20 cellular contexts compared by ENCODE assay signal in genomic region chr1:29712275-29712633, GRCh38.
DNase-seq lines count a peak whose midpoint lies in the region; ATAC-seq and TF ChIP-seq lines count a peak whose summit lies in the region.
"Had no signal": no experiment of that assay in that cellular context is flagged by ENCODE, and none has a peak within 500 bp of the region (broad histone marks: within the 10 kb centered on the region; RNA-seq: fewer than 3 reads in every experiment).

No MANE protein-coding gene starts in this region.

- H3K79me2 ChIP-seq in mesendoderm (ENCODE audit: control insufficient read depth, insufficient read depth, low read length) = no peaks in the 10 kb centered on the region

- H3K27me3 Mint-ChIP-seq in activated CD8-positive, alpha-beta T cell treated with anti-CD3 and anti-CD28 coated beads, Interleukin-2, amount 10 ng/mL, durations not matched to agents 7 days and 5 days (ENCODE audit: low read depth) = no peaks in the 10 kb centered on the region
- H3K27me3 Mint-ChIP-seq in activated CD8-positive, alpha-beta T cell treated with anti-CD3 and anti-CD28 coated beads for 36 hours = peaks cover 23% of the 10 kb centered on the region
- peaks cover 4% of the 10 kb centered on the region; the same call in 1 of the 2 replicates for H3K27me3 Mint-ChIP-seq in HFFc6 (ENCODE audit: insufficient read depth)
- H3K27me3 Mint-ChIP-seq in activated CD4-positive, alpha-beta memory T cell treated with anti-CD3 and anti-CD28 coated beads, Interleukin-2, amount 10 ng/mL, durations not matched to agents 7 days and 5 days = no peaks in the 10 kb centered on the region

- H3K18ac ChIP-seq in mesendoderm (ENCODE audit: low read length) = no peak overlapping the region

- no peak overlapping the region for H3K4me2 ChIP-seq in mesendoderm (ENCODE audit: low read length)

- TF ChIP-seq CTCF in activated CD8-positive, alpha-beta T cell treated with anti-CD3 and anti-CD28 coated beads for 36 hours (IDR thresholded peaks at IDR 0.05) = no peak
- TF ChIP-seq CTCF in HFFc6 (IDR thresholded peaks at IDR 0.05) = no peak

- H3K27ac ChIP-seq in muscle layer of duodenum (ENCODE audit: low read length) = peak overlapping the region; percentile 26
- no peak overlapping the region for H3K27ac ChIP-seq in mesendoderm (ENCODE audit: low read depth, low read length)
- H3K27ac ChIP-seq: gastrocnemius medialis, Peyer's patch, tibial nerve had no signal

- no peak overlapping the region for H4K5ac ChIP-seq in mesendoderm (ENCODE audit: low read length)

- peak; percentile 27 for ATAC-seq in activated CD8-positive, alpha-beta T cell treated with anti-CD3 and anti-CD28 coated beads, Interleukin-2, amount 10 ng/mL, durations not matched to agents 7 days and 5 days
- ATAC-seq in activated CD8-positive, alpha-beta T cell treated with anti-CD3 and anti-CD28 coated beads for 36 hours = no peak
- no peak for ATAC-seq in GM21717 (IDR thresholded peaks at IDR 0.05; ENCODE audit: unreplicated experiment)
- ATAC-seq: CD8-positive, alpha-beta T cell; gastrocnemius medialis; left colon; mucosa of descending colon had no signal

- CTCF ChIA-PET in activated CD8-positive, alpha-beta T cell treated with anti-CD3 and anti-CD28 coated beads, Interleukin-2, amount 10 ng/mL, durations not matched to agents 7 days and 5 days (lab: Charles Lee) = no interaction called here
- CTCF ChIA-PET in activated CD8-positive, alpha-beta T cell treated with anti-CD3 and anti-CD28 coated beads for 36 hours (lab: Charles Lee) = no interaction called here
- CTCF ChIA-PET in activated CD4-positive, alpha-beta memory T cell treated with anti-CD3 and anti-CD28 coated beads, Interleukin-2, amount 10 ng/mL, durations not matched to agents 7 days and 5 days (lab: Charles Lee) = interaction anchor here (1.0 kb wide), 1 partner anchor 9 kb away, joined by 3 read pairs; no protein-coding TSS in a partner anchor

- H3K9me3 ChIP-seq in muscle layer of duodenum (ENCODE audit: control insufficient read depth in 1 of 2, low read length in 2 of 2) = no peaks in the 10 kb centered on the region
- H3K9me3 ChIP-seq: gastrocnemius medialis, mucosa of descending colon, Peyer's patch had no signal

- WGBS in mesendoderm (ENCODE audit: extremely low coverage, insufficient coverage, low lambda C conversion rate) = no CpG with 5 or more reads among the region's 4 CpGs

- peaks cover 38% of the 10 kb centered on the region for H3K4me1 Mint-ChIP-seq in activated CD8-positive, alpha-beta T cell treated with anti-CD3 and anti-CD28 coated beads, Interleukin-2, amount 10 ng/mL, durations not matched to agents 7 days and 5 days (ENCODE audit: low read depth)
- peaks cover 20% of the 10 kb centered on the region for H3K4me1 Mint-ChIP-seq in activated CD8-positive, alpha-beta T cell treated with anti-CD3 and anti-CD28 coated beads for 36 hours (ENCODE audit: low read depth)
- peaks cover 50% of the 10 kb centered on the region for H3K4me1 Mint-ChIP-seq in HFFc6 (ENCODE audit: low read depth)
- peaks cover 52% of the 10 kb centered on the region for H3K4me1 Mint-ChIP-seq in activated CD4-positive, alpha-beta memory T cell treated with anti-CD3 and anti-CD28 coated beads, Interleukin-2, amount 10 ng/mL, durations not matched to agents 7 days and 5 days

- H3K79me1 ChIP-seq in mesendoderm (ENCODE audit: low read length) = no peaks in the 10 kb centered on the region

- no peak overlapping the region for H2BK120ac ChIP-seq in mesendoderm (ENCODE audit: low read depth, low read length)

- no peaks in the 10 kb centered on the region for H3K36me3 ChIP-seq in muscle layer of duodenum (ENCODE audit: control insufficient read depth in 1 of 2, insufficient read depth in 2 of 2, low read length in 2 of 2)
- no peaks in the 10 kb centered on the region for H3K36me3 ChIP-seq in mesendoderm (ENCODE audit: control insufficient read depth, insufficient read depth, low read length)
- H3K36me3 ChIP-seq: gastrocnemius medialis, Peyer's patch, tibial nerve had no signal

- H4K8ac ChIP-seq in mesendoderm (ENCODE audit: low read depth, low read length) = no peak overlapping the region

- no peaks in the 10 kb centered on the region for H3K36me3 Mint-ChIP-seq in activated CD8-positive, alpha-beta T cell treated with anti-CD3 and anti-CD28 coated beads, Interleukin-2, amount 10 ng/mL, durations not matched to agents 7 days and 5 days (ENCODE audit: low read depth)
- no peaks in the 10 kb centered on the region for H3K36me3 Mint-ChIP-seq in activated CD8-positive, alpha-beta T cell treated with anti-CD3 and anti-CD28 coated beads for 36 hours (ENCODE audit: low read depth)
- H3K36me3 Mint-ChIP-seq in HFFc6 (ENCODE audit: low read depth) = no peaks in the 10 kb centered on the region
- peaks cover 3% of the 10 kb centered on the region for H3K36me3 Mint-ChIP-seq in activated CD4-positive, alpha-beta memory T cell treated with anti-CD3 and anti-CD28 coated beads, Interleukin-2, amount 10 ng/mL, durations not matched to agents 7 days and 5 days (ENCODE audit: low read depth)
- H3K36me3 Mint-ChIP-seq: CD8-positive, alpha-beta T cell; stimulated activated naive B cell treated with anti-CD40 and anti-IgM and Interleukin-4, amounts not matched to agents 10 μg/mL and 1 μg/mL and 100 μg/mL, for 72 hours had no signal

- no peak overlapping the region for H3K4me3 ChIP-seq in muscle layer of duodenum (ENCODE audit: low read depth in 1 of 2, low read length in 2 of 2)
- no peak overlapping the region for H3K4me3 ChIP-seq in mesendoderm (ENCODE audit: low read length)
- H3K4me3 ChIP-seq: gastrocnemius medialis, mucosa of descending colon, Peyer's patch, tibial nerve had no signal

- H3K56ac ChIP-seq in mesendoderm (ENCODE audit: low read length) = no peak overlapping the region

- intact Hi-C loops in activated CD8-positive, alpha-beta T cell treated with anti-CD3 and anti-CD28 coated beads for 36 hours (cut with micrococcal nuclease) = no loop called here

- no peak overlapping the region for H2AK5ac ChIP-seq in mesendoderm (ENCODE audit: low read length)

- no peak overlapping the region for H3K23ac ChIP-seq in mesendoderm (ENCODE audit: low read length)

- H3K9ac ChIP-seq in mesendoderm (ENCODE audit: low read length) = no peak overlapping the region

- H3K27me3 ChIP-seq in muscle layer of duodenum (ENCODE audit: low read depth, low read length) (no peaks in the 10 kb centered on the region), mesendoderm (ENCODE audit: insufficient read depth, low read length, poor library complexity) (no peaks in the 10 kb centered on the region)
- H3K27me3 ChIP-seq: gastrocnemius medialis, Peyer's patch had no signal

- no peak overlapping the region for H2BK15ac ChIP-seq in mesendoderm (replicated peaks; ENCODE audit: low read depth)

- DNase-seq in activated CD8-positive, alpha-beta T cell treated with anti-CD3 and anti-CD28 coated beads, Interleukin-2, amount 10 ng/mL, durations not matched to agents 7 days and 5 days = no peak
- no peak for DNase-seq in activated CD8-positive, alpha-beta T cell treated with anti-CD3 and anti-CD28 coated beads for 36 hours
- DNase-seq in HFFc6 (no peak), mesendoderm (no peak), NCI-H2196 treated with DMSO at 0.1 percent for 48 hours (lab: John Stamatoyannopoulos, UW; ENCODE audit: unreplicated experiment) (no peak)
- DNase-seq in activated CD4-positive, alpha-beta memory T cell treated with anti-CD3 and anti-CD28 coated beads, Interleukin-2, amount 10 ng/mL, durations not matched to agents 7 days and 5 days = no peak
- DNase-seq: activated gamma-delta T cell treated with Interleukin-2 at 50 U/mL for 16 hours; CD8-positive, alpha-beta T cell; gastrocnemius medialis; left colon; mucosa of descending colon; NCI-H1417; NCI-H2171; NCI-H774; occipital lobe; stimulated activated naive B cell treated with anti-CD40 and anti-IgM and Interleukin-4, amounts not matched to agents 10 μg/mL and 1 μg/mL and 100 μg/mL, for 72 hours had no signal

- H3K4me3 Mint-ChIP-seq in activated CD8-positive, alpha-beta T cell treated with anti-CD3 and anti-CD28 coated beads, Interleukin-2, amount 10 ng/mL, durations not matched to agents 7 days and 5 days = no peak overlapping the region
- H3K4me3 Mint-ChIP-seq in activated CD8-positive, alpha-beta T cell treated with anti-CD3 and anti-CD28 coated beads for 36 hours = no peak overlapping the region
- peak overlapping the region; percentile 44 for H3K4me3 Mint-ChIP-seq in HFFc6
- H3K4me3 Mint-ChIP-seq in activated CD4-positive, alpha-beta memory T cell treated with anti-CD3 and anti-CD28 coated beads, Interleukin-2, amount 10 ng/mL, durations not matched to agents 7 days and 5 days = no peak overlapping the region
- H3K4me3 Mint-ChIP-seq: CD8-positive, alpha-beta T cell; stimulated activated naive B cell treated with anti-CD40 and anti-IgM and Interleukin-4, amounts not matched to agents 10 μg/mL and 1 μg/mL and 100 μg/mL, for 72 hours had no signal

- no peak overlapping the region for H3K4ac ChIP-seq in mesendoderm (ENCODE audit: low read depth, low read length)

- no peaks in the 10 kb centered on the region for H3K9me3 Mint-ChIP-seq in activated CD8-positive, alpha-beta T cell treated with anti-CD3 and anti-CD28 coated beads, Interleukin-2, amount 10 ng/mL, durations not matched to agents 7 days and 5 days (ENCODE audit: insufficient read depth)
- H3K9me3 Mint-ChIP-seq in activated CD8-positive, alpha-beta T cell treated with anti-CD3 and anti-CD28 coated beads for 36 hours = no peaks in the 10 kb centered on the region
- H3K9me3 Mint-ChIP-seq in HFFc6 = no peaks in the 10 kb centered on the region
- H3K9me3 Mint-ChIP-seq in activated CD4-positive, alpha-beta memory T cell treated with anti-CD3 and anti-CD28 coated beads, Interleukin-2, amount 10 ng/mL, durations not matched to agents 7 days and 5 days = no peaks in the 10 kb centered on the region

- H3K4me1 ChIP-seq in muscle layer of duodenum (ENCODE audit: control insufficient read depth in 1 of 2, insufficient read depth in 2 of 2, low read length in 2 of 2) (peaks cover 0 to 4% of the 10 kb centered on the region in 2 donors), mesendoderm (ENCODE audit: control insufficient read depth, low read depth, low read length) (no peaks in the 10 kb centered on the region)
- H3K4me1 ChIP-seq: gastrocnemius medialis, Peyer's patch, tibial nerve had no signal

- H3K27ac Mint-ChIP-seq in activated CD8-positive, alpha-beta T cell treated with anti-CD3 and anti-CD28 coated beads, Interleukin-2, amount 10 ng/mL, durations not matched to agents 7 days and 5 days = peak overlapping the region; percentile 4
- H3K27ac Mint-ChIP-seq in activated CD8-positive, alpha-beta T cell treated with anti-CD3 and anti-CD28 coated beads for 36 hours = no peak overlapping the region
- H3K27ac Mint-ChIP-seq in HFFc6 = peak overlapping the region; percentile 69
- peak overlapping the region; percentile 69 for H3K27ac Mint-ChIP-seq in activated CD4-positive, alpha-beta memory T cell treated with anti-CD3 and anti-CD28 coated beads, Interleukin-2, amount 10 ng/mL, durations not matched to agents 7 days and 5 days
- H3K27ac Mint-ChIP-seq: CD8-positive, alpha-beta T cell had no signal

- H2BK5ac ChIP-seq in mesendoderm (ENCODE audit: low read length) = no peak overlapping the region

- POLR2A ChIA-PET in activated CD8-positive, alpha-beta T cell treated with anti-CD3 and anti-CD28 coated beads, Interleukin-2, amount 10 ng/mL, durations not matched to agents 7 days and 5 days (lab: Charles Lee) = interaction anchor here (0.6 kb wide), 1 partner anchor 1283 kb away, joined by 4 read pairs; no protein-coding TSS in a partner anchor
- POLR2A ChIA-PET in activated CD8-positive, alpha-beta T cell treated with anti-CD3 and anti-CD28 coated beads for 36 hours (lab: Charles Lee) = interaction anchor here (0.5 kb wide), 1 partner anchor 265 kb away, joined by 3 read pairs; no protein-coding TSS in a partner anchor
- POLR2A ChIA-PET in activated CD4-positive, alpha-beta memory T cell treated with anti-CD3 and anti-CD28 coated beads, Interleukin-2, amount 10 ng/mL, durations not matched to agents 7 days and 5 days (lab: Charles Lee) = no interaction called here
